Comparison of ENCODE assay signal across 1 cellular context in the genomic region with DNA sequence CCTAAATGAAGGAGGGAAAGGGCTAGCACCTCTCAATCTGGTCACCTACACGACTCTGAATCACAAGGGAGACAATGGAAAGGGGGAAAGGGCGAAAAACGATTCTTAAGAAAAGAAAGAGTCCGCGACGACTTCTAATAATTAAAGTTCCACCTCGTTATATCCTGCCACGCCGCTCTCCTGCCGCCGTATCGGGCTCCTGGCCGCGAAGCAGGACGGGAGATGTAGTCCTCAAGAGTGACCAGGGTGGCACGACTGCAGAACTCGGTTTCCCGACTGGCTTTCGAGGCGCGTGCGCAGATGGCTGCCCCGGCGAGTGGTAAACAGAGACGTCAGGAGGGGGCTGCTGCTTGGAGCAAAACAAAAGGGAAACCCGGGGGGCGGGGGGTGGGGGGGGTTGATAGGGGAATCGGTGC.
A peak's percentile ranks its signal among the peaks of the same experiment; 100 is the strongest.
TF ChIP-seq lines count a peak whose summit lies in the region.

A gene with protein sequence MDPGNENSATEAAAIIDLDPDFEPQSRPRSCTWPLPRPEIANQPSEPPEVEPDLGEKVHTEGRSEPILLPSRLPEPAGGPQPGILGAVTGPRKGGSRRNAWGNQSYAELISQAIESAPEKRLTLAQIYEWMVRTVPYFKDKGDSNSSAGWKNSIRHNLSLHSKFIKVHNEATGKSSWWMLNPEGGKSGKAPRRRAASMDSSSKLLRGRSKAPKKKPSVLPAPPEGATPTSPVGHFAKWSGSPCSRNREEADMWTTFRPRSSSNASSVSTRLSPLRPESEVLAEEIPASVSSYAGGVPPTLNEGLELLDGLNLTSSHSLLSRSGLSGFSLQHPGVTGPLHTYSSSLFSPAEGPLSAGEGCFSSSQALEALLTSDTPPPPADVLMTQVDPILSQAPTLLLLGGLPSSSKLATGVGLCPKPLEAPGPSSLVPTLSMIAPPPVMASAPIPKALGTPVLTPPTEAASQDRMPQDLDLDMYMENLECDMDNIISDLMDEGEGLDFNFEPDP (plus strand): TSS at position 297 of the 416 bp plus-strand sequence. CDS start 678 bp downstream, outside the sequence.

TF ChIP-seq in K562, 482 proteins besides CTCF, POLR2A, EP300 and RAD21 (continued from another document):
- TF ChIP-seq, protein P1, sequence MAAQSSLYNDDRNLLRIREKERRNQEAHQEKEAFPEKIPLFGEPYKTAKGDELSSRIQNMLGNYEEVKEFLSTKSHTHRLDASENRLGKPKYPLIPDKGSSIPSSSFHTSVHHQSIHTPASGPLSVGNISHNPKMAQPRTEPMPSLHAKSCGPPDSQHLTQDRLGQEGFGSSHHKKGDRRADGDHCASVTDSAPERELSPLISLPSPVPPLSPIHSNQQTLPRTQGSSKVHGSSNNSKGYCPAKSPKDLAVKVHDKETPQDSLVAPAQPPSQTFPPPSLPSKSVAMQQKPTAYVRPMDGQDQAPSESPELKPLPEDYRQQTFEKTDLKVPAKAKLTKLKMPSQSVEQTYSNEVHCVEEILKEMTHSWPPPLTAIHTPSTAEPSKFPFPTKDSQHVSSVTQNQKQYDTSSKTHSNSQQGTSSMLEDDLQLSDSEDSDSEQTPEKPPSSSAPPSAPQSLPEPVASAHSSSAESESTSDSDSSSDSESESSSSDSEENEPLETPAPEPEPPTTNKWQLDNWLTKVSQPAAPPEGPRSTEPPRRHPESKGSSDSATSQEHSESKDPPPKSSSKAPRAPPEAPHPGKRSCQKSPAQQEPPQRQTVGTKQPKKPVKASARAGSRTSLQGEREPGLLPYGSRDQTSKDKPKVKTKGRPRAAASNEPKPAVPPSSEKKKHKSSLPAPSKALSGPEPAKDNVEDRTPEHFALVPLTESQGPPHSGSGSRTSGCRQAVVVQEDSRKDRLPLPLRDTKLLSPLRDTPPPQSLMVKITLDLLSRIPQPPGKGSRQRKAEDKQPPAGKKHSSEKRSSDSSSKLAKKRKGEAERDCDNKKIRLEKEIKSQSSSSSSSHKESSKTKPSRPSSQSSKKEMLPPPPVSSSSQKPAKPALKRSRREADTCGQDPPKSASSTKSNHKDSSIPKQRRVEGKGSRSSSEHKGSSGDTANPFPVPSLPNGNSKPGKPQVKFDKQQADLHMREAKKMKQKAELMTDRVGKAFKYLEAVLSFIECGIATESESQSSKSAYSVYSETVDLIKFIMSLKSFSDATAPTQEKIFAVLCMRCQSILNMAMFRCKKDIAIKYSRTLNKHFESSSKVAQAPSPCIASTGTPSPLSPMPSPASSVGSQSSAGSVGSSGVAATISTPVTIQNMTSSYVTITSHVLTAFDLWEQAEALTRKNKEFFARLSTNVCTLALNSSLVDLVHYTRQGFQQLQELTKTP (IDR thresholded peaks at IDR 0.05; ENCODE audit: low read depth in 1 of 2, partially characterized antibody in 2 of 2), result peak in 1 of 2 experiments; percentile 92
- TF ChIP-seq MBD2 (IDR thresholded peaks at IDR 0.05; ENCODE audit: borderline replicate concordance, low read depth) (no peak; the same call in 1 of the 2 replicates), ZNF134 (CRISPR knock-in tag; conservative IDR thresholded peaks at IDR 0.05) (no peak), MYC (IDR thresholded peaks at IDR 0.05; ENCODE audit: low read depth, low read length) (peak; percentile 75), MYC (CRISPR knock-in tag; IDR thresholded peaks at IDR 0.05; ENCODE audit: borderline replicate concordance, low read depth) (no peak), ETS2 (tag; IDR thresholded peaks at IDR 0.05; ENCODE audit: borderline replicate concordance, poor library complexity, severe bottlenecking) (no peak), CC2D1A (IDR thresholded peaks at IDR 0.05) (no peak), EP400 (IDR thresholded peaks at IDR 0.05) (peak; percentile 64; the same call in 1 of the 2 replicates), ZBTB1 (CRISPR knock-in tag; IDR thresholded peaks at IDR 0.05; ENCODE audit: borderline replicate concordance, low read depth) (no peak), POLR2G (IDR thresholded peaks at IDR 0.05; ENCODE audit: low read depth, low read length) (peak; percentile 72), ZNF75A (CRISPR knock-in tag; IDR thresholded peaks at IDR 0.05) (no peak), ARID1B (IDR thresholded peaks at IDR 0.05) (no peak), L3MBTL2 (IDR thresholded peaks at IDR 0.05) (peak; percentile 58), SPI1 (IDR thresholded peaks at IDR 0.05; ENCODE audit: borderline replicate concordance, low read depth, low read length) (no peak), TBP (optimal IDR thresholded peaks at IDR 0.05; ENCODE audit: low read depth, low read length) (peak; percentile 39), ZNF253 (CRISPR knock-in tag; conservative IDR thresholded peaks at IDR 0.05) (no peak), SUPT5H (IDR thresholded peaks at IDR 0.05) (peak; percentile 63; the same call in 1 of the 2 replicates), TBL1XR1 (IDR thresholded peaks at IDR 0.05; ENCODE audit: low read length in 2 of 2) (no peak), CREM (IDR thresholded peaks at IDR 0.05; ENCODE audit: low read depth) (peak; percentile 20; the same call in 1 of the 2 replicates), ZNF583 (CRISPR knock-in tag; IDR thresholded peaks at IDR 0.05) (no peak), YY1 (IDR thresholded peaks at IDR 0.05; ENCODE audit: borderline replicate concordance in 1 of 3, control insufficient read depth in 1 of 3, extremely low read depth in 1 of 3, insufficient read depth in 3 of 3, insufficient read length in 1 of 3, insufficient replicate concordance in 2 of 3, low read depth in 1 of 3, low read length in 2 of 3) (peak in 2 of 3 experiments; percentile 10 to 15), ARNT (IDR thresholded peaks at IDR 0.05) (0 out of 4 replicates have a peak, but pooled peaks of 1 of the 2 experiments have one; percentile 19), NR2C2 (CRISPR knock-in tag; IDR thresholded peaks at IDR 0.05) (no peak), NR2C2 (tag; IDR thresholded peaks at IDR 0.05) (peak; percentile 57; the same call in 1 of the 2 replicates)
- TF ChIP-seq, protein P2, sequence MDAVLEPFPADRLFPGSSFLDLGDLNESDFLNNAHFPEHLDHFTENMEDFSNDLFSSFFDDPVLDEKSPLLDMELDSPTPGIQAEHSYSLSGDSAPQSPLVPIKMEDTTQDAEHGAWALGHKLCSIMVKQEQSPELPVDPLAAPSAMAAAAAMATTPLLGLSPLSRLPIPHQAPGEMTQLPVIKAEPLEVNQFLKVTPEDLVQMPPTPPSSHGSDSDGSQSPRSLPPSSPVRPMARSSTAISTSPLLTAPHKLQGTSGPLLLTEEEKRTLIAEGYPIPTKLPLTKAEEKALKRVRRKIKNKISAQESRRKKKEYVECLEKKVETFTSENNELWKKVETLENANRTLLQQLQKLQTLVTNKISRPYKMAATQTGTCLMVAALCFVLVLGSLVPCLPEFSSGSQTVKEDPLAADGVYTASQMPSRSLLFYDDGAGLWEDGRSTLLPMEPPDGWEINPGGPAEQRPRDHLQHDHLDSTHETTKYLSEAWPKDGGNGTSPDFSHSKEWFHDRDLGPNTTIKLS (IDR thresholded peaks at IDR 0.05; ENCODE audit: borderline replicate concordance, low read depth), result peak; percentile 55; the same call in 1 of the 2 replicates
- TF ChIP-seq, protein P3, sequence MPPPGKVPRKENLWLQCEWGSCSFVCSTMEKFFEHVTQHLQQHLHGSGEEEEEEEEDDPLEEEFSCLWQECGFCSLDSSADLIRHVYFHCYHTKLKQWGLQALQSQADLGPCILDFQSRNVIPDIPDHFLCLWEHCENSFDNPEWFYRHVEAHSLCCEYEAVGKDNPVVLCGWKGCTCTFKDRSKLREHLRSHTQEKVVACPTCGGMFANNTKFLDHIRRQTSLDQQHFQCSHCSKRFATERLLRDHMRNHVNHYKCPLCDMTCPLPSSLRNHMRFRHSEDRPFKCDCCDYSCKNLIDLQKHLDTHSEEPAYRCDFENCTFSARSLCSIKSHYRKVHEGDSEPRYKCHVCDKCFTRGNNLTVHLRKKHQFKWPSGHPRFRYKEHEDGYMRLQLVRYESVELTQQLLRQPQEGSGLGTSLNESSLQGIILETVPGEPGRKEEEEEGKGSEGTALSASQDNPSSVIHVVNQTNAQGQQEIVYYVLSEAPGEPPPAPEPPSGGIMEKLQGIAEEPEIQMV (tag; conservative IDR thresholded peaks at IDR 0.05; ENCODE audit: low read depth), result 0 out of 2 replicates have a peak, but pooled peaks have one; percentile 34
- TF ChIP-seq, protein P4, sequence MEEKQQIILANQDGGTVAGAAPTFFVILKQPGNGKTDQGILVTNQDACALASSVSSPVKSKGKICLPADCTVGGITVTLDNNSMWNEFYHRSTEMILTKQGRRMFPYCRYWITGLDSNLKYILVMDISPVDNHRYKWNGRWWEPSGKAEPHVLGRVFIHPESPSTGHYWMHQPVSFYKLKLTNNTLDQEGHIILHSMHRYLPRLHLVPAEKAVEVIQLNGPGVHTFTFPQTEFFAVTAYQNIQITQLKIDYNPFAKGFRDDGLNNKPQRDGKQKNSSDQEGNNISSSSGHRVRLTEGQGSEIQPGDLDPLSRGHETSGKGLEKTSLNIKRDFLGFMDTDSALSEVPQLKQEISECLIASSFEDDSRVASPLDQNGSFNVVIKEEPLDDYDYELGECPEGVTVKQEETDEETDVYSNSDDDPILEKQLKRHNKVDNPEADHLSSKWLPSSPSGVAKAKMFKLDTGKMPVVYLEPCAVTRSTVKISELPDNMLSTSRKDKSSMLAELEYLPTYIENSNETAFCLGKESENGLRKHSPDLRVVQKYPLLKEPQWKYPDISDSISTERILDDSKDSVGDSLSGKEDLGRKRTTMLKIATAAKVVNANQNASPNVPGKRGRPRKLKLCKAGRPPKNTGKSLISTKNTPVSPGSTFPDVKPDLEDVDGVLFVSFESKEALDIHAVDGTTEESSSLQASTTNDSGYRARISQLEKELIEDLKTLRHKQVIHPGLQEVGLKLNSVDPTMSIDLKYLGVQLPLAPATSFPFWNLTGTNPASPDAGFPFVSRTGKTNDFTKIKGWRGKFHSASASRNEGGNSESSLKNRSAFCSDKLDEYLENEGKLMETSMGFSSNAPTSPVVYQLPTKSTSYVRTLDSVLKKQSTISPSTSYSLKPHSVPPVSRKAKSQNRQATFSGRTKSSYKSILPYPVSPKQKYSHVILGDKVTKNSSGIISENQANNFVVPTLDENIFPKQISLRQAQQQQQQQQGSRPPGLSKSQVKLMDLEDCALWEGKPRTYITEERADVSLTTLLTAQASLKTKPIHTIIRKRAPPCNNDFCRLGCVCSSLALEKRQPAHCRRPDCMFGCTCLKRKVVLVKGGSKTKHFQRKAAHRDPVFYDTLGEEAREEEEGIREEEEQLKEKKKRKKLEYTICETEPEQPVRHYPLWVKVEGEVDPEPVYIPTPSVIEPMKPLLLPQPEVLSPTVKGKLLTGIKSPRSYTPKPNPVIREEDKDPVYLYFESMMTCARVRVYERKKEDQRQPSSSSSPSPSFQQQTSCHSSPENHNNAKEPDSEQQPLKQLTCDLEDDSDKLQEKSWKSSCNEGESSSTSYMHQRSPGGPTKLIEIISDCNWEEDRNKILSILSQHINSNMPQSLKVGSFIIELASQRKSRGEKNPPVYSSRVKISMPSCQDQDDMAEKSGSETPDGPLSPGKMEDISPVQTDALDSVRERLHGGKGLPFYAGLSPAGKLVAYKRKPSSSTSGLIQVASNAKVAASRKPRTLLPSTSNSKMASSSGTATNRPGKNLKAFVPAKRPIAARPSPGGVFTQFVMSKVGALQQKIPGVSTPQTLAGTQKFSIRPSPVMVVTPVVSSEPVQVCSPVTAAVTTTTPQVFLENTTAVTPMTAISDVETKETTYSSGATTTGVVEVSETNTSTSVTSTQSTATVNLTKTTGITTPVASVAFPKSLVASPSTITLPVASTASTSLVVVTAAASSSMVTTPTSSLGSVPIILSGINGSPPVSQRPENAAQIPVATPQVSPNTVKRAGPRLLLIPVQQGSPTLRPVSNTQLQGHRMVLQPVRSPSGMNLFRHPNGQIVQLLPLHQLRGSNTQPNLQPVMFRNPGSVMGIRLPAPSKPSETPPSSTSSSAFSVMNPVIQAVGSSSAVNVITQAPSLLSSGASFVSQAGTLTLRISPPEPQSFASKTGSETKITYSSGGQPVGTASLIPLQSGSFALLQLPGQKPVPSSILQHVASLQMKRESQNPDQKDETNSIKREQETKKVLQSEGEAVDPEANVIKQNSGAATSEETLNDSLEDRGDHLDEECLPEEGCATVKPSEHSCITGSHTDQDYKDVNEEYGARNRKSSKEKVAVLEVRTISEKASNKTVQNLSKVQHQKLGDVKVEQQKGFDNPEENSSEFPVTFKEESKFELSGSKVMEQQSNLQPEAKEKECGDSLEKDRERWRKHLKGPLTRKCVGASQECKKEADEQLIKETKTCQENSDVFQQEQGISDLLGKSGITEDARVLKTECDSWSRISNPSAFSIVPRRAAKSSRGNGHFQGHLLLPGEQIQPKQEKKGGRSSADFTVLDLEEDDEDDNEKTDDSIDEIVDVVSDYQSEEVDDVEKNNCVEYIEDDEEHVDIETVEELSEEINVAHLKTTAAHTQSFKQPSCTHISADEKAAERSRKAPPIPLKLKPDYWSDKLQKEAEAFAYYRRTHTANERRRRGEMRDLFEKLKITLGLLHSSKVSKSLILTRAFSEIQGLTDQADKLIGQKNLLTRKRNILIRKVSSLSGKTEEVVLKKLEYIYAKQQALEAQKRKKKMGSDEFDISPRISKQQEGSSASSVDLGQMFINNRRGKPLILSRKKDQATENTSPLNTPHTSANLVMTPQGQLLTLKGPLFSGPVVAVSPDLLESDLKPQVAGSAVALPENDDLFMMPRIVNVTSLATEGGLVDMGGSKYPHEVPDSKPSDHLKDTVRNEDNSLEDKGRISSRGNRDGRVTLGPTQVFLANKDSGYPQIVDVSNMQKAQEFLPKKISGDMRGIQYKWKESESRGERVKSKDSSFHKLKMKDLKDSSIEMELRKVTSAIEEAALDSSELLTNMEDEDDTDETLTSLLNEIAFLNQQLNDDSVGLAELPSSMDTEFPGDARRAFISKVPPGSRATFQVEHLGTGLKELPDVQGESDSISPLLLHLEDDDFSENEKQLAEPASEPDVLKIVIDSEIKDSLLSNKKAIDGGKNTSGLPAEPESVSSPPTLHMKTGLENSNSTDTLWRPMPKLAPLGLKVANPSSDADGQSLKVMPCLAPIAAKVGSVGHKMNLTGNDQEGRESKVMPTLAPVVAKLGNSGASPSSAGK (IDR thresholded peaks at IDR 0.05), result peak; percentile 61
- TF ChIP-seq, protein P5, sequence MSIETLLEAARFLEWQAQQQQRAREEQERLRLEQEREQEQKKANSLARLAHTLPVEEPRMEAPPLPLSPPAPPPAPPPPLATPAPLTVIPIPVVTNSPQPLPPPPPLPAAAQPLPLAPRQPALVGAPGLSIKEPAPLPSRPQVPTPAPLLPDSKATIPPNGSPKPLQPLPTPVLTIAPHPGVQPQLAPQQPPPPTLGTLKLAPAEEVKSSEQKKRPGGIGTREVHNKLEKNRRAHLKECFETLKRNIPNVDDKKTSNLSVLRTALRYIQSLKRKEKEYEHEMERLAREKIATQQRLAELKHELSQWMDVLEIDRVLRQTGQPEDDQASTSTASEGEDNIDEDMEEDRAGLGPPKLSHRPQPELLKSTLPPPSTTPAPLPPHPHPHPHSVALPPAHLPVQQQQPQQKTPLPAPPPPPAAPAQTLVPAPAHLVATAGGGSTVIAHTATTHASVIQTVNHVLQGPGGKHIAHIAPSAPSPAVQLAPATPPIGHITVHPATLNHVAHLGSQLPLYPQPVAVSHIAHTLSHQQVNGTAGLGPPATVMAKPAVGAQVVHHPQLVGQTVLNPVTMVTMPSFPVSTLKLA (conservative IDR thresholded peaks at IDR 0.05), result peak; percentile 63 to 67
- TF ChIP-seq, protein P6, sequence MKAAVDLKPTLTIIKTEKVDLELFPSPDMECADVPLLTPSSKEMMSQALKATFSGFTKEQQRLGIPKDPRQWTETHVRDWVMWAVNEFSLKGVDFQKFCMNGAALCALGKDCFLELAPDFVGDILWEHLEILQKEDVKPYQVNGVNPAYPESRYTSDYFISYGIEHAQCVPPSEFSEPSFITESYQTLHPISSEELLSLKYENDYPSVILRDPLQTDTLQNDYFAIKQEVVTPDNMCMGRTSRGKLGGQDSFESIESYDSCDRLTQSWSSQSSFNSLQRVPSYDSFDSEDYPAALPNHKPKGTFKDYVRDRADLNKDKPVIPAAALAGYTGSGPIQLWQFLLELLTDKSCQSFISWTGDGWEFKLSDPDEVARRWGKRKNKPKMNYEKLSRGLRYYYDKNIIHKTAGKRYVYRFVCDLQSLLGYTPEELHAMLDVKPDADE (conservative IDR thresholded peaks at IDR 0.05; ENCODE audit: control insufficient read depth, low read depth, low read length), result peak; percentile 63; the same call in 1 of the 2 replicates
